In genomic region chr9:129110740-129111142, GRCh38 we compare ENCODE assay signal across 8 cellular contexts. TPM values are rescaled to one million over a fixed set of nuclear protein-coding genes. Genes with fewer than 3 reads are reported as not detected.
DNase-seq lines count a peak whose midpoint lies in the region; ATAC-seq, FAIRE-seq and TF ChIP-seq lines count a peak whose summit lies in the region.

TSS of gene CRAT (minus strand) at chr9:129110793. CDS start at chr9:129110509, 284 bp downstream.

- peak within 1 kb of the TSS; percentile 88 for H3K9ac ChIP-seq in keratinocyte (ENCODE audit: control insufficient read depth, extremely low read depth, insufficient read depth, low read length)

- no peak for TF ChIP-seq CTCF in AG09319 (IDR thresholded peaks at IDR 0.05; ENCODE audit: low read depth, low read length)
- TF ChIP-seq CTCF in keratinocyte (optimal IDR thresholded peaks at IDR 0.05 in 1 of 3, IDR thresholded peaks at IDR 0.05 in 1 of 3, conservative IDR thresholded peaks at IDR 0.05 in 1 of 3; ENCODE audit: extremely low read depth in 1 of 3, insufficient read depth in 2 of 3, low read length in 3 of 3): peak in 1 of 3 experiments; percentile 6

- no peak for FAIRE-seq in keratinocyte (lab: Jason Lieb, UNC)

- no peaks in the 10 kb centered on the region for H3K9me1 ChIP-seq in keratinocyte (ENCODE audit: control insufficient read depth, extremely low read depth, insufficient read depth, low read length)

- H3K9me3 ChIP-seq in keratinocyte (ENCODE audit: control insufficient read depth, low read depth, low read length): no peaks in the 10 kb centered on the region

- peak within 1 kb of the TSS; percentile 92 for H3K27ac ChIP-seq in keratinocyte (ENCODE audit: control insufficient read depth, insufficient read depth, low read length)

- peaks cover 36% of the 10 kb centered on the region for H3K79me2 ChIP-seq in keratinocyte (ENCODE audit: control insufficient read depth, insufficient read depth, low read length)

- peak within 1 kb of the TSS; percentile 96 for H2AFZ ChIP-seq in keratinocyte (ENCODE audit: control insufficient read depth, low read length)

- H3K4me3 ChIP-seq in keratinocyte (ENCODE audit: control insufficient read depth in 2 of 3, extremely low read depth in 1 of 3, insufficient read depth in 2 of 3, low read depth in 1 of 3, low read length in 3 of 3): peak within 1 kb of the TSS; percentile 94 to 97 (median 96)

- dilution Hi-C loops in keratinocyte (cut with MboI; ENCODE audit: extremely low pct_ligation_motif_present, low sequenced_read_pairs): no loop called here

- peaks cover 17% of the 10 kb centered on the region for H3K4me1 ChIP-seq in keratinocyte (ENCODE audit: control insufficient read depth, extremely low read depth, insufficient read depth, low read length)

- peaks cover 15% of the 10 kb centered on the region for H3K27me3 ChIP-seq in keratinocyte (ENCODE audit: control insufficient read depth, extremely low read depth, insufficient read depth, low read length)

- no peaks in the 10 kb centered on the region for H4K20me1 ChIP-seq in keratinocyte (ENCODE audit: control insufficient read depth, extremely low read depth, insufficient read depth, low read length)

- ATAC-seq in GM19035 (IDR thresholded peaks at IDR 0.05; ENCODE audit: unreplicated experiment): peak; percentile 71
- ATAC-seq in HG03280 (IDR thresholded peaks at IDR 0.05; ENCODE audit: unreplicated experiment): peak; percentile 66

- H3K36me3 ChIP-seq in keratinocyte (ENCODE audit: control insufficient read depth in 2 of 2, extremely low read depth in 1 of 2, insufficient read depth in 2 of 2, low read length in 2 of 2): no peaks in the 10 kb centered on the region

- DNase-seq in AG09319 (ENCODE audit: extremely low read depth, low read depth): peak; percentile 91
- DNase-seq in NCI-H446 treated with DMSO at 0.1 percent for 48 hours (lab: John Stamatoyannopoulos, UW): peak; percentile 67
- DNase-seq in activated CD4-positive, CD25-positive, alpha-beta regulatory T cell treated with anti-CD3 and anti-CD28 coated beads, Interleukin-2, amount 50 U/mL, for 72 hours: peak; percentile 95
- peak; percentile 96 for DNase-seq in cerebellar cortex (ENCODE audit: low spot score)
- peak; percentile 68 for DNase-seq in keratinocyte (ENCODE audit: low read depth, low spot score)
- DNase-seq in stimulated activated CD4-positive, alpha-beta T cell treated with anti-CD3 and anti-CD28 coated beads, Interleukin-12 subunit alpha, Interleukin-12 subunit beta, amount 100 ng/mL, for 4 hours: peak; percentile 98

- peak within 1 kb of the TSS; percentile 100 for H3K4me2 ChIP-seq in keratinocyte (ENCODE audit: control insufficient read depth, extremely low read depth, insufficient read depth, low read depth, low read length)

RNA-seq across cellular contexts. Expression of gene CRAT, which starts in this region (rescaled TPM):
- 6.5 to 12.5 TPM (median 8.2 TPM) in 3 replicates for polyA plus RNA-seq in keratinocyte
- polyA plus RNA-seq in keratinocyte (2011; ENCODE audit: low read depth): 4.9 TPM
- polyA plus RNA-seq in keratinocyte (2011; cell fraction: cytosol; rRNA removed): 9.8 and 18.3 TPM in 2 replicates
- 10.5 and 15.6 TPM in 2 replicates for polyA plus RNA-seq in keratinocyte (2011; cell fraction: nucleus; rRNA removed)
- 10.2 and 14.1 TPM in 2 replicates for polyA plus RNA-seq in keratinocyte (2012; ENCODE audit: low replicate concordance)
- 9.7 to 30.8 TPM (median 11.2 TPM) in 3 replicates for polyA minus RNA-seq in keratinocyte
- polyA minus RNA-seq in keratinocyte (2011; cell fraction: cytosol; rRNA and poly(A)+ RNA removed): 22.8 TPM
- polyA minus RNA-seq in keratinocyte (2011; cell fraction: nucleus; rRNA and poly(A)+ RNA removed): 6.5 and 7.5 TPM in 2 replicates

Comparison
In these comparisons a context has a peak if more than half of its experiments do, and no peak if none do; other contexts are left out.
1. Peak in every context shown above with its lines: DNase-seq, ATAC-seq, H3K4me3 ChIP-seq and H3K27ac ChIP-seq.